Comparison of ENCODE assay signal across 3 cellular contexts in the genomic region with DNA sequence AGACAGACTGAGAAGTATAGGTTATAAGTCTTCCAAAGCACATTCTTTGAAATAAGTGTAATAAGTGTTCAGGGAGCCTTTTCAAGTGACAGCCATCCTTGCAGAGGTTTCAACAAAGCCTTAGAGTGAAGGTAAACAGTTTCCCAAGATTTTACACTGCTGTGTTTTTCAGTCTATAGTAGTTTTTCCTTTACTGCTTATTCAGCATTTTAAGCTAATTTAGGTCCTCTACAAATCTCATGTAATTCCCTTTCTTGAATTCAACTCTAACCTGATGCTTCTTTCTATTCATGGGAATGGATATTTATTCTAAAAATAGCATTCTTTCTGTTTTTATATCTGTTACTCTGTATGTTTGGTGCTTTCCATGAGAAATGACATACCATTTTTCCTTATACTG.
TF ChIP-seq lines count a peak whose summit lies in the region.

No MANE protein-coding gene starts in this region.

TF ChIP-seq in HepG2, 621 proteins besides CTCF, POLR2A, EP300 and RAD21:
- TF ChIP-seq MAFF (IDR thresholded peaks at IDR 0.05; ENCODE audit: low read depth, low read length): peak; percentile 97
- TF ChIP-seq, protein P1, sequence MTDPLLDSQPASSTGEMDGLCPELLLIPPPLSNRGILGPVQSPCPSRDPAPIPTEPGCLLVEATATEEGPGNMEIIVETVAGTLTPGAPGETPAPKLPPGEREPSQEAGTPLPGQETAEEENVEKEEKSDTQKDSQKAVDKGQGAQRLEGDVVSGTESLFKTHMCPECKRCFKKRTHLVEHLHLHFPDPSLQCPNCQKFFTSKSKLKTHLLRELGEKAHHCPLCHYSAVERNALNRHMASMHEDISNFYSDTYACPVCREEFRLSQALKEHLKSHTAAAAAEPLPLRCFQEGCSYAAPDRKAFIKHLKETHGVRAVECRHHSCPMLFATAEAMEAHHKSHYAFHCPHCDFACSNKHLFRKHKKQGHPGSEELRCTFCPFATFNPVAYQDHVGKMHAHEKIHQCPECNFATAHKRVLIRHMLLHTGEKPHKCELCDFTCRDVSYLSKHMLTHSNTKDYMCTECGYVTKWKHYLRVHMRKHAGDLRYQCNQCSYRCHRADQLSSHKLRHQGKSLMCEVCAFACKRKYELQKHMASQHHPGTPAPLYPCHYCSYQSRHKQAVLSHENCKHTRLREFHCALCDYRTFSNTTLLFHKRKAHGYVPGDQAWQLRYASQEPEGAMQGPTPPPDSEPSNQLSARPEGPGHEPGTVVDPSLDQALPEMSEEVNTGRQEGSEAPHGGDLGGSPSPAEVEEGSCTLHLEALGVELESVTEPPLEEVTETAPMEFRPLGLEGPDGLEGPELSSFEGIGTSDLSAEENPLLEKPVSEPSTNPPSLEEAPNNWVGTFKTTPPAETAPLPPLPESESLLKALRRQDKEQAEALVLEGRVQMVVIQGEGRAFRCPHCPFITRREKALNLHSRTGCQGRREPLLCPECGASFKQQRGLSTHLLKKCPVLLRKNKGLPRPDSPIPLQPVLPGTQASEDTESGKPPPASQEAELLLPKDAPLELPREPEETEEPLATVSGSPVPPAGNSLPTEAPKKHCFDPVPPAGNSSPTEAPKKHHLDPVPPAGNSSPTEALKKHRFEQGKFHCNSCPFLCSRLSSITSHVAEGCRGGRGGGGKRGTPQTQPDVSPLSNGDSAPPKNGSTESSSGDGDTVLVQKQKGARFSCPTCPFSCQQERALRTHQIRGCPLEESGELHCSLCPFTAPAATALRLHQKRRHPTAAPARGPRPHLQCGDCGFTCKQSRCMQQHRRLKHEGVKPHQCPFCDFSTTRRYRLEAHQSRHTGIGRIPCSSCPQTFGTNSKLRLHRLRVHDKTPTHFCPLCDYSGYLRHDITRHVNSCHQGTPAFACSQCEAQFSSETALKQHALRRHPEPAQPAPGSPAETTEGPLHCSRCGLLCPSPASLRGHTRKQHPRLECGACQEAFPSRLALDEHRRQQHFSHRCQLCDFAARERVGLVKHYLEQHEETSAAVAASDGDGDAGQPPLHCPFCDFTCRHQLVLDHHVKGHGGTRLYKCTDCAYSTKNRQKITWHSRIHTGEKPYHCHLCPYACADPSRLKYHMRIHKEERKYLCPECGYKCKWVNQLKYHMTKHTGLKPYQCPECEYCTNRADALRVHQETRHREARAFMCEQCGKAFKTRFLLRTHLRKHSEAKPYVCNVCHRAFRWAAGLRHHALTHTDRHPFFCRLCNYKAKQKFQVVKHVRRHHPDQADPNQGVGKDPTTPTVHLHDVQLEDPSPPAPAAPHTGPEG (CRISPR knock-in tag; IDR thresholded peaks at IDR 0.05): no peak
- TF ChIP-seq ZBTB7A (CRISPR knock-in tag; IDR thresholded peaks at IDR 0.05): no peak
- peak; percentile 96 to 98 for TF ChIP-seq MAFK (conservative IDR thresholded peaks at IDR 0.05 in 1 of 2, IDR thresholded peaks at IDR 0.05 in 1 of 2; ENCODE audit: low read length in 2 of 2)

TF ChIP-seq in IMR-90, 13 proteins besides CTCF, POLR2A, EP300 and RAD21:
- TF ChIP-seq FOS (IDR thresholded peaks at IDR 0.05; ENCODE audit: low read depth, low read length): no peak
- TF ChIP-seq MAFK (IDR thresholded peaks at IDR 0.05; ENCODE audit: low read depth, low read length): peak; percentile 96

TF ChIP-seq in H1, 55 proteins besides CTCF, POLR2A, EP300 and RAD21:
- TF ChIP-seq EGR1 (IDR thresholded peaks at IDR 0.05; ENCODE audit: borderline replicate concordance, low read depth, low read length) (no peak), MAFK (IDR thresholded peaks at IDR 0.05; ENCODE audit: low read depth, low read length) (peak; percentile 61; the same call in 1 of the 2 replicates), TEAD4 (IDR thresholded peaks at IDR 0.05; ENCODE audit: low read depth, low read length) (no peak), SP1 (IDR thresholded peaks at IDR 0.05; ENCODE audit: low read depth, low read length) (no peak), RFX5 (IDR thresholded peaks at IDR 0.05; ENCODE audit: borderline replicate concordance, low read depth, low read length) (no peak), CEBPB (IDR thresholded peaks at IDR 0.05; ENCODE audit: low read depth, low read length) (no peak), ASH2L (IDR thresholded peaks at IDR 0.05; ENCODE audit: low read length) (no peak), GABPA (IDR thresholded peaks at IDR 0.05; ENCODE audit: borderline replicate concordance, insufficient read depth, low read length) (no peak)
- TF ChIP-seq, protein P2, sequence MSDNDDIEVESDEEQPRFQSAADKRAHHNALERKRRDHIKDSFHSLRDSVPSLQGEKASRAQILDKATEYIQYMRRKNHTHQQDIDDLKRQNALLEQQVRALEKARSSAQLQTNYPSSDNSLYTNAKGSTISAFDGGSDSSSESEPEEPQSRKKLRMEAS (IDR thresholded peaks at IDR 0.05): no peak
